In the genomic region with DNA sequence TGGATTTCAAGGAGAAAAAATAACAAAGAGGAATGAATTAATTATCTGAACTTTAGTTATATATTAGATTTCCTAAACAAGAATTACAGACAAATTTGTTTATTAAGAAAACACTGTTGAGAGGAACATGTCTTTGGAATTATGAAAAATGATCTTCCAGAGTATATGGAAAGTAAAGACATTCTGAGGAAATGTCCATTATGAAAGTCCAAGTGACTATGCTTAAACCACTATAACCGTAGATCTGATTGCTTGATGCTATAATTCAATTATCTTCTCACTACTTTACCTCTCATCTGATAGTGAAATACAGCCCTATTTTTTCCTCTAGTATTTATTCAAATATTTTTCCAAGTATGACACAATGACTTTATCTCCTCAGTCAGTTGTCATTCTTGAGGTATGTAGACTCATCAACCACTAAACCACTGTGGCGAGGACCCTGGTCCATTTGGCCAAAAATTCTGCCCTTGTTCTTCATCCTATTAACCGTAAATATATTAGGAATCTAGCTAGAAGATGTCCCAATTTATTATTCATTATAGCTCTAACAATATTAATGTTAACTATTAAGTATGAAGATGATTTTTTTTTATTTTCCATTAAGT, we compare ENCODE assay signal across 23 cellular contexts. TPM values are rescaled to one million over a fixed set of nuclear protein-coding genes. Genes with fewer than 3 reads are reported as not detected.
A peak's percentile ranks its signal among the peaks of the same experiment; 100 is the strongest.
DNase-seq lines count a peak whose midpoint lies in the region; ATAC-seq and TF ChIP-seq lines count a peak whose summit lies in the region.
"Had no signal": no experiment of that assay in that cellular context is flagged by ENCODE, and none has a peak within 500 bp of the region (broad histone marks: within the 10 kb centered on the region; RNA-seq: fewer than 3 reads in every experiment).

No MANE protein-coding gene starts in this region.

- H3K4me2 ChIP-seq in GM23248 (ENCODE audit: unreplicated experiment) (peak overlapping the region; percentile 42), smooth muscle cell (peak overlapping the region; percentile 6)
- H3K4me2 ChIP-seq: KMS-11 had no signal

- H3K36me3 ChIP-seq in GM23248 (ENCODE audit: low read depth) (no peaks in the 10 kb centered on the region), smooth muscle cell (ENCODE audit: low read depth) (no peaks in the 10 kb centered on the region)
- H3K36me3 ChIP-seq: thoracic aorta had no signal

- H3K4me1 ChIP-seq in GM23248 (ENCODE audit: insufficient read depth): peaks cover 39% of the 10 kb centered on the region
- peaks cover 14% of the 10 kb centered on the region for H3K4me1 ChIP-seq in smooth muscle cell (ENCODE audit: low read depth)

- H3K9ac ChIP-seq in GM23248 (no peak overlapping the region), smooth muscle cell (ENCODE audit: low read depth) (no peak overlapping the region)
- H3K9ac ChIP-seq: KMS-11 had no signal

- H3K27ac ChIP-seq in GM23248 (no peak overlapping the region), smooth muscle cell (ENCODE audit: low read depth) (no peak overlapping the region)
- H3K27ac ChIP-seq: dorsolateral prefrontal cortex, KMS-11, thoracic aorta had no signal

- DNase-seq in GM23248 (peak; percentile 66), RKO (ENCODE audit: low spot score) (peak; percentile 35), fibroblast of the aortic adventitia (ENCODE audit: low read depth) (peak; percentile 37), smooth muscle cell (lab: John Stamatoyannopoulos, UW; ENCODE audit: unreplicated experiment) (no peak), amygdala (lab: John Stamatoyannopoulos, UW) (no peak), DMS79 treated with DMSO at 0.1 percent for 48 hours (lab: John Stamatoyannopoulos, UW) (no peak)
- DNase-seq: activated CD4-positive, CD25-positive, alpha-beta regulatory T cell treated with anti-CD3 and anti-CD28 coated beads, Interleukin-2, amount 50 U/mL, for 72 hours; activated CD8-positive, alpha-beta T cell treated with anti-CD3 and anti-CD28 coated beads for 36 hours; activated gamma-delta T cell treated with Interleukin-2 at 50 U/mL for 16 hours; central memory CD4-positive, alpha-beta T cell; DMS53; dorsolateral prefrontal cortex; H7; hippocampal formation; NCI-H187; NCI-H2227 treated with DMSO at 0.1 percent for 48 hours; NCI-H774; SHP77; stimulated activated CD4-positive, alpha-beta T cell treated with anti-CD3 and anti-CD28 coated beads, Interleukin-4, amount 100 ng/mL, for 24 hours; stimulated activated naive CD4-positive, alpha-beta T cell treated with Interleukin-2 at 50 U/mL for 16 hours had no signal

- H2AFZ ChIP-seq in GM23248: no peak overlapping the region
- H2AFZ ChIP-seq in smooth muscle cell (ENCODE audit: low read depth): no peak overlapping the region

- ATAC-seq in HG03097 (IDR thresholded peaks at IDR 0.05; ENCODE audit: low FRiP score, unreplicated experiment): no peak
- ATAC-seq: activated CD8-positive, alpha-beta T cell treated with anti-CD3 and anti-CD28 coated beads for 36 hours had no signal

- H3F3A ChIP-seq in GM23248 (ENCODE audit: insufficient read depth) (peaks cover 27% of the 10 kb centered on the region; the same call in 1 of the 2 replicates), smooth muscle cell (ENCODE audit: low read depth) (no peaks in the 10 kb centered on the region)

- no peaks in the 10 kb centered on the region for H3K9me2 ChIP-seq in GM23248 (ENCODE audit: insufficient read depth)

- in situ Hi-C loops in GM23248 (cut with MboI): loop anchor here (10.0 to 25.0 kb wide), 2 partner anchors 402 to 690 kb away; no protein-coding TSS in a partner anchor

- H3K4me3 ChIP-seq in GM23248 (no peak overlapping the region), fibroblast of the aortic adventitia (ENCODE audit: low read depth, low read length) (no peak overlapping the region), smooth muscle cell (no peak overlapping the region)
- H3K4me3 ChIP-seq: dorsolateral prefrontal cortex, thoracic aorta had no signal

- H3K27me3 ChIP-seq in GM23248 (replicated peaks; ENCODE audit: insufficient read depth) (no peaks in the 10 kb centered on the region), smooth muscle cell (ENCODE audit: low read depth) (no peaks in the 10 kb centered on the region)
- H3K27me3 ChIP-seq: dorsolateral prefrontal cortex had no signal

- H3K9me3 ChIP-seq in GM23248 (ENCODE audit: low read depth) (no peaks in the 10 kb centered on the region), smooth muscle cell (replicated peaks; ENCODE audit: low read depth) (no peaks in the 10 kb centered on the region)
- H3K9me3 ChIP-seq: thoracic aorta had no signal

- WGBS in GM23248 (ENCODE audit: low coverage in 1 of 2, low lambda C conversion rate in 2 of 2, missing lambda C conversion rate in 2 of 2), 2 experiments: 20 to 31% methylated on average over 3 of the region's 3 CpGs
- 47% methylated on average over 3 of the region's 3 CpGs for WGBS in smooth muscle cell (ENCODE audit: low lambda C conversion rate)

- H3K79me2 ChIP-seq in GM23248 (ENCODE audit: insufficient read depth) (no peaks in the 10 kb centered on the region), smooth muscle cell (ENCODE audit: low read depth) (no peaks in the 10 kb centered on the region)

- TF ChIP-seq CTCF in fibroblast of the aortic adventitia (IDR thresholded peaks at IDR 0.05; ENCODE audit: insufficient read depth, low read length): no peak
- TF ChIP-seq CTCF in smooth muscle cell (IDR thresholded peaks at IDR 0.05; ENCODE audit: borderline replicate concordance, insufficient read depth, poor library complexity, severe bottlenecking): no peak

- no peaks in the 10 kb centered on the region for H4K20me1 ChIP-seq in GM23248 (ENCODE audit: insufficient read depth)
- no peaks in the 10 kb centered on the region for H4K20me1 ChIP-seq in smooth muscle cell (ENCODE audit: low read depth)

RNA-seq across cellular contexts. Expression of a gene that starts 37.3 kb away (rescaled TPM):
- 11.1 and 19.9 TPM in 2 replicates for total RNA-seq in GM23248 (2014; rRNA removed; shearing (Covaris generic))
- polyA plus RNA-seq in GM23248 (2016; fragmentation: Nextera tagmentation; extraction: Ambion mirVana): 19.5 and 25.9 TPM in 2 replicates
- total RNA-seq in fibroblast of the aortic adventitia (ENCODE audit: low replicate concordance): 11.4 and 33.4 TPM in 2 replicates
- 16.0 and 23.3 TPM in 2 replicates for total RNA-seq in smooth muscle cell
- polyA plus RNA-seq in smooth muscle cell: 18.8 and 28.0 TPM in 2 replicates

Comparison
In these comparisons a context has a peak if more than half of its experiments do, and no peak if none do; other contexts are left out.
1. DNase-seq: peak in GM23248 (single experiment), RKO (single experiment) and fibroblast of the aortic adventitia (single experiment); none in smooth muscle cell (single experiment), amygdala (0 of 56) and DMS79 treated with DMSO at 0.1 percent for 48 hours (single experiment).